In genomic region chrX:134013528-134013927, GRCh38 we compare ENCODE assay signal across 26 cellular contexts. TPM values are rescaled to one million over a fixed set of nuclear protein-coding genes. Genes with fewer than 3 reads are reported as not detected.
"Had no signal": no experiment of that assay in that cellular context is flagged by ENCODE, and none has a peak within 500 bp of the region (broad histone marks: within the 10 kb centered on the region; RNA-seq: fewer than 3 reads in every experiment).

No MANE protein-coding gene starts in this region.

- H3K36me3 ChIP-seq: gastroesophageal sphincter, heart right ventricle, left lung, neural progenitor cell, prostate gland, right atrium auricular region, stomach, thyroid gland, vagina had no signal

- ATAC-seq: gastroesophageal sphincter, mucosa of descending colon, sciatic nerve had no signal

- H3K4me3 ChIP-seq: dorsolateral prefrontal cortex, gastroesophageal sphincter, heart right ventricle, left lung, mucosa of descending colon, neural progenitor cell, prostate gland, right atrium auricular region, smooth muscle cell, stomach, thyroid gland, vagina had no signal

- H3K4me1 Mint-ChIP-seq: naive B cell; stimulated activated effector memory CD8-positive, alpha-beta T cell treated with anti-CD3 and anti-CD28 coated beads, Interleukin-12 subunit alpha, Interleukin-12 subunit beta, amount 100 ng/mL, for 72 hours had no signal

- H3K4me1 ChIP-seq: gastroesophageal sphincter, heart right ventricle, left lung, prostate gland, right atrium auricular region, stomach, thyroid gland, vagina had no signal

- H3K27ac Mint-ChIP-seq: mesothelial cell of epicardium; naive B cell; natural killer cell treated with Interleukin-12 subunit alpha and Interleukin-12 subunit beta and Interleukin-15 and Interleukin-18, amount 100 ng/mL, for 72 hours; neural progenitor cell; stimulated activated effector memory CD8-positive, alpha-beta T cell treated with anti-CD3 and anti-CD28 coated beads, Interleukin-12 subunit alpha, Interleukin-12 subunit beta, amount 100 ng/mL, for 72 hours had no signal

- H3K36me3 Mint-ChIP-seq: mesothelial cell of epicardium; naive B cell; natural killer cell treated with Interleukin-12 subunit alpha and Interleukin-12 subunit beta and Interleukin-15 and Interleukin-18, amount 100 ng/mL, for 72 hours; neural progenitor cell; stimulated activated effector memory CD8-positive, alpha-beta T cell treated with anti-CD3 and anti-CD28 coated beads, Interleukin-12 subunit alpha, Interleukin-12 subunit beta, amount 100 ng/mL, for 72 hours had no signal

- H3K9ac ChIP-seq: neural progenitor cell had no signal

- H3K9me3 Mint-ChIP-seq: mesothelial cell of epicardium; natural killer cell treated with Interleukin-12 subunit alpha and Interleukin-12 subunit beta and Interleukin-15 and Interleukin-18, amount 100 ng/mL, for 72 hours; neural progenitor cell; stimulated activated effector memory CD8-positive, alpha-beta T cell treated with anti-CD3 and anti-CD28 coated beads, Interleukin-12 subunit alpha, Interleukin-12 subunit beta, amount 100 ng/mL, for 72 hours had no signal

- H3K4me3 Mint-ChIP-seq: mesothelial cell of epicardium; naive B cell; natural killer cell treated with Interleukin-12 subunit alpha and Interleukin-12 subunit beta and Interleukin-15 and Interleukin-18, amount 100 ng/mL, for 72 hours; neural progenitor cell; stimulated activated effector memory CD8-positive, alpha-beta T cell treated with anti-CD3 and anti-CD28 coated beads, Interleukin-12 subunit alpha, Interleukin-12 subunit beta, amount 100 ng/mL, for 72 hours had no signal

- DNase-seq: dorsolateral prefrontal cortex; effector CD4-positive, alpha-beta T cell; heart right ventricle; hippocampal formation; left cardiac atrium; left lung; mucosa of descending colon; naive B cell; stimulated activated CD4-positive, alpha-beta T cell treated with anti-CD3 and anti-CD28 coated beads, Interleukin-12 subunit alpha, Interleukin-12 subunit beta, amount 100 ng/mL, for 4 hours; stimulated activated CD4-positive, alpha-beta T cell treated with anti-CD3 and anti-CD28 coated beads, Interleukin-1b, Interleukin-23, amount 100 ng/mL, for 48 hours; stimulated activated CD4-positive, alpha-beta T cell treated with anti-CD3 and anti-CD28 coated beads, Interleukin-4, amount 100 ng/mL, for 24 hours; stimulated activated naive CD4-positive, alpha-beta T cell treated with Interleukin-2 at 50 U/mL for 16 hours; stomach; thyroid gland had no signal

- H3K27me3 ChIP-seq: gastroesophageal sphincter, left lung, neural progenitor cell, right atrium auricular region, thyroid gland, vagina had no signal

- H3K27ac ChIP-seq: dorsolateral prefrontal cortex, epithelial cell of prostate, gastroesophageal sphincter, heart right ventricle, left lung, neural progenitor cell, prostate gland, right atrium auricular region, stomach, thyroid gland, vagina had no signal

- H3K9me3 ChIP-seq: gastroesophageal sphincter, heart right ventricle, left lung, mucosa of descending colon, prostate gland, right atrium auricular region, stomach, thyroid gland, vagina had no signal

RNA-seq across cellular contexts. Expression of gene GPC3, which starts 28.1 kb away (rescaled TPM):
- total RNA-seq: lung microvascular endothelial cell; natural killer cell treated with Interleukin-12 subunit alpha and Interleukin-12 subunit beta and Interleukin-15 and Interleukin-18, amount 100 ng/mL, for 72 hours had no signal
